ENCODE assay signal across 23 cellular contexts in genomic region chr3:72974956-72975355, GRCh38. TPM values are rescaled to one million over a fixed set of nuclear protein-coding genes. Genes with fewer than 3 reads are reported as not detected.
DNase-seq lines count a peak whose midpoint lies in the region; ATAC-seq and TF ChIP-seq lines count a peak whose summit lies in the region.
"Had no signal": no experiment of that assay in that cellular context is flagged by ENCODE, and none has a peak within 500 bp of the region (broad histone marks: within the 10 kb centered on the region; RNA-seq: fewer than 3 reads in every experiment).

No MANE protein-coding gene starts in this region.

- H3K9ac ChIP-seq in mesendoderm (ENCODE audit: low read length) = no peak overlapping the region

- H3K27ac ChIP-seq in OCI-LY7 (ENCODE audit: low read depth, low read length, poor library complexity, severe bottlenecking) = no peak overlapping the region
- H3K27ac ChIP-seq in mesendoderm (ENCODE audit: low read depth, low read length) = no peak overlapping the region
- H3K27ac ChIP-seq: PC-9, RWPE1 had no signal

- H3K27ac Mint-ChIP-seq in natural killer cell treated with Interleukin-12 subunit alpha and Interleukin-12 subunit beta and Interleukin-15 and Interleukin-18, amount 100 ng/mL, for 72 hours = no peak overlapping the region
- no peak overlapping the region for H3K27ac Mint-ChIP-seq in natural killer cell
- no peak overlapping the region for H3K27ac Mint-ChIP-seq in activated naive CD4-positive, alpha-beta T cell treated with anti-CD3 and anti-CD28 coated beads, Interleukin-2, amount 50 U/mL, for 72 hours
- H3K27ac Mint-ChIP-seq: CD4-positive, CD25-positive, alpha-beta regulatory T cell had no signal

- no peaks in the 10 kb centered on the region for H3K36me3 Mint-ChIP-seq in natural killer cell treated with Interleukin-12 subunit alpha and Interleukin-12 subunit beta and Interleukin-15 and Interleukin-18, amount 100 ng/mL, for 72 hours
- no peaks in the 10 kb centered on the region for H3K36me3 Mint-ChIP-seq in natural killer cell
- no peaks in the 10 kb centered on the region for H3K36me3 Mint-ChIP-seq in activated naive CD4-positive, alpha-beta T cell treated with anti-CD3 and anti-CD28 coated beads, Interleukin-2, amount 50 U/mL, for 72 hours
- H3K36me3 Mint-ChIP-seq: CD4-positive, CD25-positive, alpha-beta regulatory T cell had no signal

- H2AK5ac ChIP-seq in mesendoderm (ENCODE audit: low read length) = peak overlapping the region; percentile 22

- peak overlapping the region; percentile 5 for H2BK5ac ChIP-seq in mesendoderm (ENCODE audit: low read length)

- no peaks in the 10 kb centered on the region for H3K79me1 ChIP-seq in mesendoderm (ENCODE audit: low read length)

- no peaks in the 10 kb centered on the region for H3K27me3 ChIP-seq in mesendoderm (ENCODE audit: insufficient read depth, low read length, poor library complexity)
- H3K27me3 ChIP-seq: BE2C had no signal

- no peaks in the 10 kb centered on the region for H3K4me1 ChIP-seq in OCI-LY7 (ENCODE audit: insufficient read depth, low read length, poor library complexity, severe bottlenecking)
- H3K4me1 ChIP-seq in mesendoderm (ENCODE audit: control insufficient read depth, low read depth, low read length) = peaks cover 11% of the 10 kb centered on the region
- H3K4me1 ChIP-seq: BE2C had no signal

- ATAC-seq in natural killer cell treated with Interleukin-12 subunit alpha and Interleukin-12 subunit beta and Interleukin-15 and Interleukin-18, amount 100 ng/mL, for 72 hours = no peak
- no peak for ATAC-seq in natural killer cell
- ATAC-seq in GM19023 (IDR thresholded peaks at IDR 0.05; ENCODE audit: unreplicated experiment) = no peak
- ATAC-seq in activated naive CD4-positive, alpha-beta T cell treated with anti-CD3 and anti-CD28 coated beads, Interleukin-2, amount 50 U/mL, for 72 hours = no peak
- ATAC-seq: SK-N-SH treated with all-trans-retinoic acid at 6 μM for 48 hours had no signal

- no peak overlapping the region for H3K4ac ChIP-seq in mesendoderm (ENCODE audit: low read depth, low read length)

- H2BK120ac ChIP-seq in mesendoderm (ENCODE audit: low read depth, low read length) = peak overlapping the region; percentile 88

- H4K5ac ChIP-seq in mesendoderm (ENCODE audit: low read length) = no peak overlapping the region

- POLR2A ChIA-PET in OCI-LY7 (lab: Charles Lee) = interaction anchor here (0.5 to 0.9 kb wide), 3 partner anchors 11 to 1147 kb away, joined by 4 read pairs; no protein-coding TSS in a partner anchor

- no peak overlapping the region for H2BK15ac ChIP-seq in mesendoderm (replicated peaks; ENCODE audit: low read depth)

- BruUV-seq in OCI-LY7 (replicated peaks; lab: Mats Ljungman, UMichigan) = no TSS peak

- no peak for DNase-seq in natural killer cell treated with Interleukin-12 subunit alpha and Interleukin-12 subunit beta and Interleukin-15 and Interleukin-18, amount 100 ng/mL, for 72 hours (ENCODE audit: low spot score)
- no peak for DNase-seq in natural killer cell
- no peak for DNase-seq in OCI-LY7 (ENCODE audit: low spot score)
- no peak for DNase-seq in mesendoderm
- no peak for DNase-seq in Ammon's horn (ENCODE audit: low spot score)
- no peak for DNase-seq in NCI-H2196 treated with DMSO at 0.1 percent for 48 hours (lab: John Stamatoyannopoulos, UW; ENCODE audit: unreplicated experiment)
- no peak for DNase-seq in activated naive CD4-positive, alpha-beta T cell treated with anti-CD3 and anti-CD28 coated beads, Interleukin-2, amount 50 U/mL, for 72 hours (ENCODE audit: low spot score in 2 of 2)
- DNase-seq: BE2C; CD4-positive, CD25-positive, alpha-beta regulatory T cell; COR-L47; DMS 273 treated with DMSO at 0.1 percent for 48 hours; DND-41; Kasumi-1; NCI-H1105 treated with DMSO at 0.1 percent for 48 hours; NCI-H1694; NCI-H2081 treated with DMSO at 0.1 percent for 48 hours; NCI-H510A; NCI-H748 treated with DMSO at 0.1 percent for 48 hours; PC-9; SIG-M5 had no signal

- no peak overlapping the region for H3K4me3 ChIP-seq in OCI-LY7 (ENCODE audit: low read depth, low read length, poor library complexity, severe bottlenecking)
- no peak overlapping the region for H3K4me3 ChIP-seq in mesendoderm (ENCODE audit: low read length)
- H3K4me3 ChIP-seq: PC-9 had no signal

- H3K27me3 Mint-ChIP-seq in natural killer cell treated with Interleukin-12 subunit alpha and Interleukin-12 subunit beta and Interleukin-15 and Interleukin-18, amount 100 ng/mL, for 72 hours = peaks cover 5 to 6% of the 10 kb centered on the region in 2 donors
- peaks cover 9 to 21% of the 10 kb centered on the region in 2 donors for H3K27me3 Mint-ChIP-seq in natural killer cell (ENCODE audit: low read depth in 2 of 2)

- no peak overlapping the region for H3K23ac ChIP-seq in mesendoderm (ENCODE audit: low read length)

- H3K9me2 ChIP-seq in OCI-LY7 (ENCODE audit: insufficient read depth, low read length) = no peaks in the 10 kb centered on the region

- H4K8ac ChIP-seq in mesendoderm (ENCODE audit: low read depth, low read length) = no peak overlapping the region

- H4K20me1 ChIP-seq in OCI-LY7 (ENCODE audit: insufficient read depth, low read length) = no peaks in the 10 kb centered on the region

- H3K4me2 ChIP-seq in OCI-LY7 (ENCODE audit: low read length) (0 out of 2 replicates have a peak overlapping the region, but pooled peaks have one; percentile 23), mesendoderm (ENCODE audit: low read length) (no peak overlapping the region)
- H3K4me2 ChIP-seq: PC-9 had no signal

- H3K56ac ChIP-seq in mesendoderm (ENCODE audit: low read length) = no peak overlapping the region

- H3K79me2 ChIP-seq in OCI-LY7 (ENCODE audit: insufficient read depth, low read depth, low read length) (no peaks in the 10 kb centered on the region), mesendoderm (ENCODE audit: control insufficient read depth, insufficient read depth, low read length) (no peaks in the 10 kb centered on the region)

- H2AFZ ChIP-seq in OCI-LY7 (ENCODE audit: low read length) = peak overlapping the region; percentile 75; the same call in 1 of the 2 replicates
- H2AFZ ChIP-seq: PC-9 had no signal

- CTCF ChIA-PET in OCI-LY7 (lab: Charles Lee; ENCODE audit: unreplicated experiment) = interaction anchor here (0.6 kb wide), 1 partner anchor 332 kb away, joined by 3 read pairs; no protein-coding TSS in a partner anchor

- no CpG with 5 or more reads among the region's 4 CpGs for WGBS in mesendoderm (ENCODE audit: extremely low coverage, insufficient coverage, low lambda C conversion rate)

- H3K36me3 ChIP-seq in OCI-LY7 (ENCODE audit: insufficient read depth, low read length) (no peaks in the 10 kb centered on the region), mesendoderm (ENCODE audit: control insufficient read depth, insufficient read depth, low read length) (no peaks in the 10 kb centered on the region)
- H3K36me3 ChIP-seq: BE2C had no signal

- intact Hi-C loops in natural killer cell (cut with micrococcal nuclease) = no loop called here
- intact Hi-C loops in OCI-LY7 (cut with micrococcal nuclease; ENCODE audit: unreplicated experiment) = no loop called here

- H3K9me3 ChIP-seq in OCI-LY7 (ENCODE audit: low read length) = no peaks in the 10 kb centered on the region
- H3K9me3 ChIP-seq: BE2C had no signal

- H3K4me3 Mint-ChIP-seq in natural killer cell treated with Interleukin-12 subunit alpha and Interleukin-12 subunit beta and Interleukin-15 and Interleukin-18, amount 100 ng/mL, for 72 hours = peak overlapping the region; percentile 28
- no peak overlapping the region for H3K4me3 Mint-ChIP-seq in natural killer cell

- TF ChIP-seq CTCF in natural killer cell (IDR thresholded peaks at IDR 0.05) = no peak
- no peak for TF ChIP-seq CTCF in OCI-LY7 (conservative IDR thresholded peaks at IDR 0.05; ENCODE audit: low read length)

- H3K18ac ChIP-seq in mesendoderm (ENCODE audit: low read length) = peak overlapping the region; percentile 84

- peaks cover 19 to 26% of the 10 kb centered on the region in 2 donors for H3K4me1 Mint-ChIP-seq in natural killer cell treated with Interleukin-12 subunit alpha and Interleukin-12 subunit beta and Interleukin-15 and Interleukin-18, amount 100 ng/mL, for 72 hours (ENCODE audit: low read depth in 2 of 2)
- no peaks in the 10 kb centered on the region for H3K4me1 Mint-ChIP-seq in natural killer cell

- no peaks in the 10 kb centered on the region for H3K9me3 Mint-ChIP-seq in natural killer cell treated with Interleukin-12 subunit alpha and Interleukin-12 subunit beta and Interleukin-15 and Interleukin-18, amount 100 ng/mL, for 72 hours
- no peaks in the 10 kb centered on the region for H3K9me3 Mint-ChIP-seq in natural killer cell
- H3K9me3 Mint-ChIP-seq in activated naive CD4-positive, alpha-beta T cell treated with anti-CD3 and anti-CD28 coated beads, Interleukin-2, amount 50 U/mL, for 72 hours = peaks cover 0 to 6% of the 10 kb centered on the region in 2 donors

RNA-seq across cellular contexts. Expression of gene PPP4R2, which starts 21.7 kb away (rescaled TPM):
- total RNA-seq in natural killer cell treated with Interleukin-12 subunit alpha and Interleukin-12 subunit beta and Interleukin-15 and Interleukin-18, amount 100 ng/mL, for 72 hours = 100 to 1,000 TPM; 126 to 128 TPM
- 10 to 100 TPM; 50.4 to 72.8 (median 60.1) TPM for total RNA-seq in natural killer cell
- total RNA-seq in OCI-LY7 (2014; rRNA removed; shearing (Covaris generic)) = 52.0 and 63.5 TPM in 2 replicates
- 86.5 and 99.5 TPM in 2 replicates for total RNA-seq in OCI-LY7 (2022)
- polyA plus RNA-seq in mesendoderm (2013, experiment 1 of 2) = 63.4 TPM
- 61.6 TPM for polyA plus RNA-seq in mesendoderm (2013, experiment 2 of 2)
- total RNA-seq in activated naive CD4-positive, alpha-beta T cell treated with anti-CD3 and anti-CD28 coated beads, Interleukin-2, amount 50 U/mL, for 72 hours = 10 to 100 TPM; 69.4 to 85.7 TPM
